In genomic region chr11:2550606-2550970, GRCh38 we compare ENCODE assay signal across 23 cellular contexts.
DNase-seq lines count a peak whose midpoint lies in the region; ATAC-seq and TF ChIP-seq lines count a peak whose summit lies in the region.
"Had no signal": no experiment of that assay in that cellular context is flagged by ENCODE, and none has a peak within 500 bp of the region (broad histone marks: within the 10 kb centered on the region; RNA-seq: fewer than 3 reads in every experiment).

No MANE protein-coding gene starts in this region.

- H3K4me3 Mint-ChIP-seq in CD14-positive monocyte (no peak overlapping the region), glutamatergic neuron (ENCODE audit: unreplicated experiment) (no peak overlapping the region)
- H3K4me3 Mint-ChIP-seq: CD4-positive, CD25-positive, alpha-beta regulatory T cell had no signal

- intact Hi-C loops in CD14-positive monocyte (cut with micrococcal nuclease) = no loop called here
- intact Hi-C loops in ovary (cut with DNase I) = no loop called here

- H3K27me3 Mint-ChIP-seq in CD14-positive monocyte (ENCODE audit: low read depth in 3 of 3) = peaks cover 0 to 5% (median 4%) of the 10 kb centered on the region in 3 donors
- peaks cover 7% of the 10 kb centered on the region for H3K27me3 Mint-ChIP-seq in glutamatergic neuron (ENCODE audit: unreplicated experiment)

- H3K36me3 ChIP-seq in BE2C = no peaks in the 10 kb centered on the region
- no peaks in the 10 kb centered on the region for H3K36me3 ChIP-seq in ovary
- H3K36me3 ChIP-seq: SJSA1 had no signal

- DNase-seq in BE2C = peak; percentile 1
- DNase-seq in CD14-positive monocyte (ENCODE audit: low spot score) = peak; percentile 27
- peak; percentile 8 for DNase-seq in glutamatergic neuron
- peak in 3 of 5 donors; percentile 15 to 40 (median 23) for DNase-seq in ovary
- DNase-seq in anterior cingulate cortex (lab: John Stamatoyannopoulos, UW) = no peak
- DNase-seq in AG08396 (ENCODE audit: low spot score) = no peak
- DNase-seq: CD4-positive, CD25-positive, alpha-beta regulatory T cell; COR-L47; DMS 273 treated with DMSO at 0.1 percent for 48 hours; DND-41; HCEC 1CT; Kasumi-1; MM.1S; NCI-H1092; NCI-H1436 treated with DMSO at 0.1 percent for 48 hours; NCI-H2029; NCI-H345; NCI-H524 treated with DMSO at 0.1 percent for 48 hours; PC-3 had no signal

- no peak overlapping the region for H3K27ac ChIP-seq in ovary
- H3K27ac ChIP-seq: HL-60, RWPE1, SJSA1 had no signal

- H3K36me3 Mint-ChIP-seq in CD14-positive monocyte (peaks cover 12 to 22% of the 10 kb centered on the region in 2 donors), glutamatergic neuron (ENCODE audit: unreplicated experiment) (peaks cover 9% of the 10 kb centered on the region)

- no peaks in the 10 kb centered on the region for H3K4me1 ChIP-seq in BE2C
- no peaks in the 10 kb centered on the region for H3K4me1 ChIP-seq in ovary (ENCODE audit: insufficient read depth)
- H3K4me1 ChIP-seq: SJSA1 had no signal

- no peaks in the 10 kb centered on the region for H3K9me3 ChIP-seq in BE2C
- no peaks in the 10 kb centered on the region for H3K9me3 ChIP-seq in ovary
- H3K9me3 ChIP-seq: SJSA1 had no signal

- no peak for TF ChIP-seq POLR2A in ovary (IDR thresholded peaks at IDR 0.05)

- no peak for TF ChIP-seq EP300 in ovary (IDR thresholded peaks at IDR 0.05)

- TF ChIP-seq CTCF in BE2C (IDR thresholded peaks at IDR 0.05; ENCODE audit: low read depth, low read length) (no peak), CD14-positive monocyte (IDR thresholded peaks at IDR 0.05) (no peak), glutamatergic neuron (IDR thresholded peaks at IDR 0.05; ENCODE audit: partially characterized antibody, unreplicated experiment) (no peak), ovary (IDR thresholded peaks at IDR 0.05) (no peak)

- H3K4me3 ChIP-seq in BE2C (ENCODE audit: low read depth, low read length) (no peak overlapping the region), ovary (no peak overlapping the region)
- H3K4me3 ChIP-seq: SJSA1 had no signal

- peaks cover 16% of the 10 kb centered on the region for H3K4me1 Mint-ChIP-seq in CD14-positive monocyte
- H3K4me1 Mint-ChIP-seq in glutamatergic neuron (ENCODE audit: low read depth, unreplicated experiment) = peaks cover 4% of the 10 kb centered on the region

- ATAC-seq in GM18511 (IDR thresholded peaks at IDR 0.05; ENCODE audit: unreplicated experiment) = no peak
- ATAC-seq: PC-3 had no signal

- whole genome bisulfite sequencing in ovary, 3 donors = 73 to 78% (median 76%) methylated on average over 6 to 8 of the region's 8 CpGs

- peaks cover 0 to 8% (median 3%) of the 10 kb centered on the region in 7 donors for H3K9me3 Mint-ChIP-seq in CD14-positive monocyte
- H3K9me3 Mint-ChIP-seq in glutamatergic neuron (ENCODE audit: unreplicated experiment) = peaks cover 3% of the 10 kb centered on the region

- H3K27ac Mint-ChIP-seq in CD14-positive monocyte (no peak overlapping the region), glutamatergic neuron (ENCODE audit: unreplicated experiment) (no peak overlapping the region)
- H3K27ac Mint-ChIP-seq: CD4-positive, CD25-positive, alpha-beta regulatory T cell had no signal

- no peaks in the 10 kb centered on the region for H3K27me3 ChIP-seq in BE2C
- H3K27me3 ChIP-seq in ovary = no peaks in the 10 kb centered on the region

Comparison
In these comparisons a context has a peak if more than half of its experiments do, and no peak if none do; other contexts are left out.
1. DNase-seq: peak in BE2C (single experiment), CD14-positive monocyte (single experiment), glutamatergic neuron (single experiment) and ovary (3 of 5); none in anterior cingulate cortex (0 of 58) and AG08396 (single experiment).